1 cellular context compared by ENCODE assay signal in the genomic region with DNA sequence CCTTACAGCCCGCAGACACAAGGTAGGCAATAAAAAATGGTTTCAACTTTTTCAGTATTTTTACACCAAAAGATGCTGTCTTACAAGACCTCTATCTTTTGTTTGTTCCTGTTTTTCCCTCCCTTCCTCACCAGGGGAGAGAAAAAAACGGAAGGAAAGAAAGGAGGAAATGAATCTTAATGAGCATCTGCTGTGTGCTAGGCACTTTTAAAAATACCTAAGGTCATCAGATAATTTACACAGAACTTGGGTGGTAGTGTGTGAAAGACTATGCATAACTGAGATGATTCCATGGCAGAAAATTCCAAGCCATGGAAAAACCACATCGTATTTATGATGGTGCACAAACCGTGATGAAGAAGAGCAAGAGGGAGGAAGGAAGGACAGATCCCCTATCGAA.
TF ChIP-seq lines count a peak whose summit lies in the region.

No MANE protein-coding gene starts in this region.

TF ChIP-seq in GM23338, 12 proteins besides CTCF, POLR2A, EP300 and RAD21 (continued from another document):
- TF ChIP-seq ZNF331 (CRISPR knock-in tag; IDR thresholded peaks at IDR 0.05; ENCODE audit: low read depth) (no peak), JUNB (IDR thresholded peaks at IDR 0.05; ENCODE audit: unreplicated experiment) (no peak), CREB1 (CRISPR knock-in tag; IDR thresholded peaks at IDR 0.05; ENCODE audit: low read depth) (no peak), ZNF114 (CRISPR knock-in tag; IDR thresholded peaks at IDR 0.05) (no peak), NANOG (IDR thresholded peaks at IDR 0.05; ENCODE audit: borderline replicate concordance) (no peak)
- TF ChIP-seq, protein P1, sequence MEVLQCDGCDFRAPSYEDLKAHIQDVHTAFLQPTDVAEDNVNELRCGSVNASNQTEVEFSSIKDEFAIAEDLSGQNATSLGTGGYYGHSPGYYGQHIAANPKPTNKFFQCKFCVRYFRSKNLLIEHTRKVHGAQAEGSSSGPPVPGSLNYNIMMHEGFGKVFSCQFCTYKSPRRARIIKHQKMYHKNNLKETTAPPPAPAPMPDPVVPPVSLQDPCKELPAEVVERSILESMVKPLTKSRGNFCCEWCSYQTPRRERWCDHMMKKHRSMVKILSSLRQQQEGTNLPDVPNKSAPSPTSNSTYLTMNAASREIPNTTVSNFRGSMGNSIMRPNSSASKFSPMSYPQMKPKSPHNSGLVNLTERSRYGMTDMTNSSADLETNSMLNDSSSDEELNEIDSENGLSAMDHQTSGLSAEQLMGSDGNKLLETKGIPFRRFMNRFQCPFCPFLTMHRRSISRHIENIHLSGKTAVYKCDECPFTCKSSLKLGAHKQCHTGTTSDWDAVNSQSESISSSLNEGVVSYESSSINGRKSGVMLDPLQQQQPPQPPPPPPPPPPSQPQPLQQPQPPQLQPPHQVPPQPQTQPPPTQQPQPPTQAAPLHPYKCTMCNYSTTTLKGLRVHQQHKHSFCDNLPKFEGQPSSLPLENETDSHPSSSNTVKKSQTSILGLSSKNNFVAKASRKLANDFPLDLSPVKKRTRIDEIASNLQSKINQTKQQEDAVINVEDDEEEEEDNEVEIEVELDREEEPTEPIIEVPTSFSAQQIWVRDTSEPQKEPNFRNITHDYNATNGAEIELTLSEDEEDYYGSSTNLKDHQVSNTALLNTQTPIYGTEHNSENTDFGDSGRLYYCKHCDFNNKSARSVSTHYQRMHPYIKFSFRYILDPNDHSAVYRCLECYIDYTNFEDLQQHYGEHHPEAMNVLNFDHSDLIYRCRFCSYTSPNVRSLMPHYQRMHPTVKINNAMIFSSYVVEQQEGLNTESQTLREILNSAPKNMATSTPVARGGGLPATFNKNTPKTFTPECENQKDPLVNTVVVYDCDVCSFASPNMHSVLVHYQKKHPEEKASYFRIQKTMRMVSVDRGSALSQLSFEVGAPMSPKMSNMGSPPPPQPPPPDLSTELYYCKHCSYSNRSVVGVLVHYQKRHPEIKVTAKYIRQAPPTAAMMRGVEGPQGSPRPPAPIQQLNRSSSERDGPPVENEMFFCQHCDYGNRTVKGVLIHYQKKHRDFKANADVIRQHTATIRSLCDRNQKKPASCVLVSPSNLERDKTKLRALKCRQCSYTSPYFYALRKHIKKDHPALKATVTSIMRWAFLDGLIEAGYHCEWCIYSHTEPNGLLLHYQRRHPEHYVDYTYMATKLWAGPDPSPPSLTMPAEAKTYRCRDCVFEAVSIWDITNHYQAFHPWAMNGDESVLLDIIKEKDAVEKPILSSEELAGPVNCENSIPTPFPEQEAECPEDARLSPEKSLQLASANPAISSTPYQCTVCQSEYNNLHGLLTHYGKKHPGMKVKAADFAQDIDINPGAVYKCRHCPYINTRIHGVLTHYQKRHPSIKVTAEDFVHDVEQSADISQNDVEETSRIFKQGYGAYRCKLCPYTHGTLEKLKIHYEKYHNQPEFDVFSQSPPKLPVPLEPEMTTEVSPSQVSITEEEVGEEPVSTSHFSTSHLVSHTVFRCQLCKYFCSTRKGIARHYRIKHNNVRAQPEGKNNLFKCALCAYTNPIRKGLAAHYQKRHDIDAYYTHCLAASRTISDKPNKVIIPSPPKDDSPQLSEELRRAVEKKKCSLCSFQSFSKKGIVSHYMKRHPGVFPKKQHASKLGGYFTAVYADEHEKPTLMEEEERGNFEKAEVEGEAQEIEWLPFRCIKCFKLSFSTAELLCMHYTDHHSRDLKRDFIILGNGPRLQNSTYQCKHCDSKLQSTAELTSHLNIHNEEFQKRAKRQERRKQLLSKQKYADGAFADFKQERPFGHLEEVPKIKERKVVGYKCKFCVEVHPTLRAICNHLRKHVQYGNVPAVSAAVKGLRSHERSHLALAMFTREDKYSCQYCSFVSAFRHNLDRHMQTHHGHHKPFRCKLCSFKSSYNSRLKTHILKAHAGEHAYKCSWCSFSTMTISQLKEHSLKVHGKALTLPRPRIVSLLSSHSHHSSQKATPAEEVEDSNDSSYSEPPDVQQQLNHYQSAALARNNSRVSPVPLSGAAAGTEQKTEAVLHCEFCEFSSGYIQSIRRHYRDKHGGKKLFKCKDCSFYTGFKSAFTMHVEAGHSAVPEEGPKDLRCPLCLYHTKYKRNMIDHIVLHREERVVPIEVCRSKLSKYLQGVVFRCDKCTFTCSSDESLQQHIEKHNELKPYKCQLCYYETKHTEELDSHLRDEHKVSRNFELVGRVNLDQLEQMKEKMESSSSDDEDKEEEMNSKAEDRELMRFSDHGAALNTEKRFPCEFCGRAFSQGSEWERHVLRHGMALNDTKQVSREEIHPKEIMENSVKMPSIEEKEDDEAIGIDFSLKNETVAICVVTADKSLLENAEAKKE (CRISPR knock-in tag; IDR thresholded peaks at IDR 0.05): no peak
